In the genomic region with DNA sequence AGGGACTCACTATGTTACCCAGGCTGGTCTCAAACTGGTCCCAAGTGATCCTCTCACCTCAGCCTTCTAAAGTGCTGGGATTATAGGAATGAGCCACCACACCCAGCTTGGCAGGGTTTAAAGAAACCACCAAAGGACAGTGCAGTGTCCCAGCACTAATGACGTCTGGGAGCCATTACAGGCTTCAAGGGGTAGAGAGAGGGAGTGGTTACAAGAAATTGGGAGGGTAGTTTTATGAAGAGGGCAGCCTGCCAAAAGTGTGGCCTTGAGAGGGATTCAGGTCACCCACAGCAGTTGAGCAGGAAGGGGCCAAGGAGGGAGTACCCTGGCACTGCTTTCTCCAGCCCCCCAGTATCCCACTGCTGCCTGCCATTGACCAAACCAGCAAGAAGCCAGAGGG, we compare ENCODE assay signal across 7 cellular contexts. TPM values are rescaled to one million over a fixed set of nuclear protein-coding genes. Genes with fewer than 3 reads are reported as not detected.
"Had no signal": no experiment of that assay in that cellular context is flagged by ENCODE, and none has a peak within 500 bp of the region (broad histone marks: within the 10 kb centered on the region; RNA-seq: fewer than 3 reads in every experiment).

No MANE protein-coding gene starts in this region.

RNA-seq across cellular contexts. Expression of gene TUBA3D, which starts 1.3 kb away (rescaled TPM):
- total RNA-seq: MCF 10A, NCI-H460, OCI-LY7, PC-9, RPMI7951, SJSA1 had no signal
- polyA plus RNA-seq: SK-N-SH had no signal
